1 cellular context compared by ENCODE assay signal in the genomic region with DNA sequence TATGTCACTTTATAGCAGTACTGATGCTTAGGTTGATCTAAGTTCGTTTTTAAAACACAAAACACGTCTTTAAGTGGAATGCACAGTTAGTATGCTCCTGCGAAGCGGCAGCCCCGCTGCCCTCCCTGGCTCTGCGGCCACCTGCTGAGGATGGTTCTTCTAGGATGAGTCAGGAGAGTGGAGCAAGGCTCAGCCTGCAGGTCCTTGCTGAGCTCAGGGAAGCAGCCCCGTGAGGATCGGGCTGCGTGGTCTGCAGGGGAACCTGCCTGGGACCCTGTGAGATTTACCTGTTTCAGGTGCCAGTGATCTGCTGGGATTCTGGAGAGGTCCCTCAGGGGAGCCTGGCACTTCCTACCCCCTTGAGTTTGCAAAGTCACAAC.
TF ChIP-seq lines count a peak whose summit lies in the region.

No MANE protein-coding gene starts in this region.

TF ChIP-seq in HEK293, 187 proteins besides CTCF, POLR2A, EP300 and RAD21 (continued from another document):
- TF ChIP-seq ZNF2 (tag by site-specific recombination; IDR thresholded peaks at IDR 0.05) (no peak), KLF1 (tag by site-specific recombination; IDR thresholded peaks at IDR 0.05) (no peak), ZNF830 (tag by site-specific recombination; IDR thresholded peaks at IDR 0.05; ENCODE audit: low read depth) (no peak), PBX3 (CRISPR knock-in tag; IDR thresholded peaks at IDR 0.05) (no peak), ZNF274 (IDR thresholded peaks at IDR 0.05; ENCODE audit: low read length) (no peak), ZNF274 (tag by site-specific recombination; IDR thresholded peaks at IDR 0.05; ENCODE audit: borderline replicate concordance) (no peak), ZNF792 (tag by site-specific recombination; IDR thresholded peaks at IDR 0.05) (no peak), OVOL3 (tag by site-specific recombination; IDR thresholded peaks at IDR 0.05) (no peak), ZNF645 (tag by site-specific recombination; IDR thresholded peaks at IDR 0.05) (no peak), ZNF660 (tag by site-specific recombination; IDR thresholded peaks at IDR 0.05) (no peak), ZNF571 (tag by site-specific recombination; IDR thresholded peaks at IDR 0.05) (no peak), ZNF19 (tag by site-specific recombination; IDR thresholded peaks at IDR 0.05; ENCODE audit: low read depth) (no peak), KLF16 (tag by site-specific recombination; IDR thresholded peaks at IDR 0.05) (no peak), ZNF701 (tag by site-specific recombination; IDR thresholded peaks at IDR 0.05) (no peak), ZNF239 (tag by site-specific recombination; IDR thresholded peaks at IDR 0.05) (no peak), ZNF513 (tag by site-specific recombination; IDR thresholded peaks at IDR 0.05) (no peak), ZNF138 (tag by site-specific recombination; IDR thresholded peaks at IDR 0.05; ENCODE audit: borderline replicate concordance) (no peak), ZNF530 (tag by site-specific recombination; IDR thresholded peaks at IDR 0.05; ENCODE audit: low read depth) (no peak), ZNF544 (tag by site-specific recombination; IDR thresholded peaks at IDR 0.05) (no peak), SP7 (tag by site-specific recombination; IDR thresholded peaks at IDR 0.05) (no peak), KLF8 (tag by site-specific recombination; IDR thresholded peaks at IDR 0.05) (no peak), ZNF202 (tag by site-specific recombination; IDR thresholded peaks at IDR 0.05; ENCODE audit: borderline replicate concordance) (no peak), IKZF3 (tag by site-specific recombination; IDR thresholded peaks at IDR 0.05) (no peak), ZNF146 (tag by site-specific recombination; IDR thresholded peaks at IDR 0.05) (no peak), ZNF585B (tag by site-specific recombination; IDR thresholded peaks at IDR 0.05) (no peak), ZNF354C (tag by site-specific recombination; IDR thresholded peaks at IDR 0.05; ENCODE audit: borderline replicate concordance, low read depth) (no peak), ZBTB17 (tag by site-specific recombination; IDR thresholded peaks at IDR 0.05) (peak; percentile 53), ZNF366 (tag by site-specific recombination; conservative IDR thresholded peaks at IDR 0.05) (no peak), ZNF114 (tag by site-specific recombination; IDR thresholded peaks at IDR 0.05) (no peak), ZNF473 (tag by site-specific recombination; IDR thresholded peaks at IDR 0.05) (no peak), ZNF449 (tag by site-specific recombination; IDR thresholded peaks at IDR 0.05) (no peak), ZNF785 (tag by site-specific recombination; IDR thresholded peaks at IDR 0.05) (no peak), ZNF548 (tag by site-specific recombination; IDR thresholded peaks at IDR 0.05) (no peak), ZNF549 (tag by site-specific recombination; IDR thresholded peaks at IDR 0.05) (no peak), ZNF664 (tag by site-specific recombination; IDR thresholded peaks at IDR 0.05) (no peak), ZEB2 (tag by site-specific recombination; IDR thresholded peaks at IDR 0.05) (no peak), BCL11A (tag by site-specific recombination; IDR thresholded peaks at IDR 0.05; ENCODE audit: low read depth) (no peak), ZSCAN5A (tag by site-specific recombination; IDR thresholded peaks at IDR 0.05) (no peak), ZBTB8A (tag by site-specific recombination; IDR thresholded peaks at IDR 0.05) (no peak), SETDB1 (IDR thresholded peaks at IDR 0.05; ENCODE audit: insufficient read length, low read length) (no peak), PRDM1 (tag by site-specific recombination; IDR thresholded peaks at IDR 0.05) (no peak), ZNF426 (tag by site-specific recombination; IDR thresholded peaks at IDR 0.05) (no peak), TSHZ1 (tag by site-specific recombination; IDR thresholded peaks at IDR 0.05; ENCODE audit: borderline replicate concordance) (no peak), REPIN1 (tag by site-specific recombination; IDR thresholded peaks at IDR 0.05; ENCODE audit: low read depth) (no peak), GLIS1 (tag by site-specific recombination; IDR thresholded peaks at IDR 0.05) (peak; percentile 78), ZNF184 (tag by site-specific recombination; IDR thresholded peaks at IDR 0.05) (0 out of 2 replicates have a peak, but pooled peaks have one; percentile 10)
- TF ChIP-seq, protein P1, sequence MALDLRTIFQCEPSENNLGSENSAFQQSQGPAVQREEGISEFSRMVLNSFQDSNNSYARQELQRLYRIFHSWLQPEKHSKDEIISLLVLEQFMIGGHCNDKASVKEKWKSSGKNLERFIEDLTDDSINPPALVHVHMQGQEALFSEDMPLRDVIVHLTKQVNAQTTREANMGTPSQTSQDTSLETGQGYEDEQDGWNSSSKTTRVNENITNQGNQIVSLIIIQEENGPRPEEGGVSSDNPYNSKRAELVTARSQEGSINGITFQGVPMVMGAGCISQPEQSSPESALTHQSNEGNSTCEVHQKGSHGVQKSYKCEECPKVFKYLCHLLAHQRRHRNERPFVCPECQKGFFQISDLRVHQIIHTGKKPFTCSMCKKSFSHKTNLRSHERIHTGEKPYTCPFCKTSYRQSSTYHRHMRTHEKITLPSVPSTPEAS (tag by site-specific recombination; IDR thresholded peaks at IDR 0.05): no peak
- TF ChIP-seq, protein P2, sequence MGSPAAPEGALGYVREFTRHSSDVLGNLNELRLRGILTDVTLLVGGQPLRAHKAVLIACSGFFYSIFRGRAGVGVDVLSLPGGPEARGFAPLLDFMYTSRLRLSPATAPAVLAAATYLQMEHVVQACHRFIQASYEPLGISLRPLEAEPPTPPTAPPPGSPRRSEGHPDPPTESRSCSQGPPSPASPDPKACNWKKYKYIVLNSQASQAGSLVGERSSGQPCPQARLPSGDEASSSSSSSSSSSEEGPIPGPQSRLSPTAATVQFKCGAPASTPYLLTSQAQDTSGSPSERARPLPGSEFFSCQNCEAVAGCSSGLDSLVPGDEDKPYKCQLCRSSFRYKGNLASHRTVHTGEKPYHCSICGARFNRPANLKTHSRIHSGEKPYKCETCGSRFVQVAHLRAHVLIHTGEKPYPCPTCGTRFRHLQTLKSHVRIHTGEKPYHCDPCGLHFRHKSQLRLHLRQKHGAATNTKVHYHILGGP (tag by site-specific recombination; IDR thresholded peaks at IDR 0.05): no peak
- TF ChIP-seq, protein P3, sequence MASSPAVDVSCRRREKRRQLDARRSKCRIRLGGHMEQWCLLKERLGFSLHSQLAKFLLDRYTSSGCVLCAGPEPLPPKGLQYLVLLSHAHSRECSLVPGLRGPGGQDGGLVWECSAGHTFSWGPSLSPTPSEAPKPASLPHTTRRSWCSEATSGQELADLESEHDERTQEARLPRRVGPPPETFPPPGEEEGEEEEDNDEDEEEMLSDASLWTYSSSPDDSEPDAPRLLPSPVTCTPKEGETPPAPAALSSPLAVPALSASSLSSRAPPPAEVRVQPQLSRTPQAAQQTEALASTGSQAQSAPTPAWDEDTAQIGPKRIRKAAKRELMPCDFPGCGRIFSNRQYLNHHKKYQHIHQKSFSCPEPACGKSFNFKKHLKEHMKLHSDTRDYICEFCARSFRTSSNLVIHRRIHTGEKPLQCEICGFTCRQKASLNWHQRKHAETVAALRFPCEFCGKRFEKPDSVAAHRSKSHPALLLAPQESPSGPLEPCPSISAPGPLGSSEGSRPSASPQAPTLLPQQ (tag by site-specific recombination; IDR thresholded peaks at IDR 0.05): no peak
